ENCODE assay signal across 1 cellular context in the genomic region with DNA sequence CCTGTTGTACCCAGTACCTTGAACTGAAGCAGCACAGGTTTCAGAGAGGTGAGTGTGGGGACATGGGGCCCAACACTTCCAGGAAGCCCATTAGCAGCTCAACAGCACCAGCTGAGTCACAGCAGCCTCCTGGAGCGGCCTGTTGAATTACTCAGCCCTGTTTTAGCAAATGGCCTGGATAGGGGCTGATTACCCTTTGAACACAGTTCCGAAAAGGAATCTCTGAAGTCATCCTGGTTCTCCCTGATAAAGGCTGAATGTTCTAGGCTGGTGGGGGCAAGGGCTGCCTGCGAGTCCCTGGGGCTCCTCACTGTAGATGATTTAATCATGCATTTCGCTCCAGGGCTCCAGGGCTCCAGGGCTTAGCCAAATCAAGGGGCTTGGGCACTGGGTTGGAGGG.
TF ChIP-seq lines count a peak whose summit lies in the region.

No MANE protein-coding gene starts in this region.

TF ChIP-seq in K562, 482 proteins besides CTCF, POLR2A, EP300 and RAD21 (continued from another document and continues in another):
- no peak for TF ChIP-seq SRSF7 (optimal IDR thresholded peaks at IDR 0.05; ENCODE audit: low read depth, low read length)
- TF ChIP-seq, protein P1, sequence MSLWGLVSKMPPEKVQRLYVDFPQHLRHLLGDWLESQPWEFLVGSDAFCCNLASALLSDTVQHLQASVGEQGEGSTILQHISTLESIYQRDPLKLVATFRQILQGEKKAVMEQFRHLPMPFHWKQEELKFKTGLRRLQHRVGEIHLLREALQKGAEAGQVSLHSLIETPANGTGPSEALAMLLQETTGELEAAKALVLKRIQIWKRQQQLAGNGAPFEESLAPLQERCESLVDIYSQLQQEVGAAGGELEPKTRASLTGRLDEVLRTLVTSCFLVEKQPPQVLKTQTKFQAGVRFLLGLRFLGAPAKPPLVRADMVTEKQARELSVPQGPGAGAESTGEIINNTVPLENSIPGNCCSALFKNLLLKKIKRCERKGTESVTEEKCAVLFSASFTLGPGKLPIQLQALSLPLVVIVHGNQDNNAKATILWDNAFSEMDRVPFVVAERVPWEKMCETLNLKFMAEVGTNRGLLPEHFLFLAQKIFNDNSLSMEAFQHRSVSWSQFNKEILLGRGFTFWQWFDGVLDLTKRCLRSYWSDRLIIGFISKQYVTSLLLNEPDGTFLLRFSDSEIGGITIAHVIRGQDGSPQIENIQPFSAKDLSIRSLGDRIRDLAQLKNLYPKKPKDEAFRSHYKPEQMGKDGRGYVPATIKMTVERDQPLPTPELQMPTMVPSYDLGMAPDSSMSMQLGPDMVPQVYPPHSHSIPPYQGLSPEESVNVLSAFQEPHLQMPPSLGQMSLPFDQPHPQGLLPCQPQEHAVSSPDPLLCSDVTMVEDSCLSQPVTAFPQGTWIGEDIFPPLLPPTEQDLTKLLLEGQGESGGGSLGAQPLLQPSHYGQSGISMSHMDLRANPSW (CRISPR knock-in tag; IDR thresholded peaks at IDR 0.05) = no peak
- no peak for TF ChIP-seq PTTG1 (tag; IDR thresholded peaks at IDR 0.05; ENCODE audit: low read depth)
- TF ChIP-seq MIER1 (IDR thresholded peaks at IDR 0.05; ENCODE audit: low read depth) = no peak
- TF ChIP-seq HMGN3 (IDR thresholded peaks at IDR 0.05; ENCODE audit: borderline replicate concordance, extremely low read depth, insufficient read length, low read depth, low read length) = no peak
- no peak for TF ChIP-seq HEY1 (CRISPR knock-in tag; IDR thresholded peaks at IDR 0.05; ENCODE audit: borderline replicate concordance)
- TF ChIP-seq, protein P2, sequence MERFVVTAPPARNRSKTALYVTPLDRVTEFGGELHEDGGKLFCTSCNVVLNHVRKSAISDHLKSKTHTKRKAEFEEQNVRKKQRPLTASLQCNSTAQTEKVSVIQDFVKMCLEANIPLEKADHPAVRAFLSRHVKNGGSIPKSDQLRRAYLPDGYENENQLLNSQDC (CRISPR knock-in tag; IDR thresholded peaks at IDR 0.05) = no peak
- no peak for TF ChIP-seq RBM22 (IDR thresholded peaks at IDR 0.05; ENCODE audit: low read depth, low read length, poor library complexity, severe bottlenecking)
- TF ChIP-seq NFATC3 (IDR thresholded peaks at IDR 0.05) = no peak
- peak; percentile 37; the same call in 1 of the 2 replicates for TF ChIP-seq MAFF (IDR thresholded peaks at IDR 0.05; ENCODE audit: low read length)
- no peak for TF ChIP-seq ILF3 (IDR thresholded peaks at IDR 0.05; ENCODE audit: borderline replicate concordance)
- no peak for TF ChIP-seq SP1 (CRISPR knock-in tag; IDR thresholded peaks at IDR 0.05)
- TF ChIP-seq CC2D1A (IDR thresholded peaks at IDR 0.05) = peak; percentile 56; the same call in 1 of the 2 replicates
- TF ChIP-seq, protein P3, sequence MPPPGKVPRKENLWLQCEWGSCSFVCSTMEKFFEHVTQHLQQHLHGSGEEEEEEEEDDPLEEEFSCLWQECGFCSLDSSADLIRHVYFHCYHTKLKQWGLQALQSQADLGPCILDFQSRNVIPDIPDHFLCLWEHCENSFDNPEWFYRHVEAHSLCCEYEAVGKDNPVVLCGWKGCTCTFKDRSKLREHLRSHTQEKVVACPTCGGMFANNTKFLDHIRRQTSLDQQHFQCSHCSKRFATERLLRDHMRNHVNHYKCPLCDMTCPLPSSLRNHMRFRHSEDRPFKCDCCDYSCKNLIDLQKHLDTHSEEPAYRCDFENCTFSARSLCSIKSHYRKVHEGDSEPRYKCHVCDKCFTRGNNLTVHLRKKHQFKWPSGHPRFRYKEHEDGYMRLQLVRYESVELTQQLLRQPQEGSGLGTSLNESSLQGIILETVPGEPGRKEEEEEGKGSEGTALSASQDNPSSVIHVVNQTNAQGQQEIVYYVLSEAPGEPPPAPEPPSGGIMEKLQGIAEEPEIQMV (tag; conservative IDR thresholded peaks at IDR 0.05; ENCODE audit: low read depth) = no peak
- no peak for TF ChIP-seq FOXJ3 (CRISPR knock-in tag; IDR thresholded peaks at IDR 0.05)
- TF ChIP-seq DPF2 (IDR thresholded peaks at IDR 0.05) = peak; percentile 92
- no peak for TF ChIP-seq ZNF445 (CRISPR knock-in tag; IDR thresholded peaks at IDR 0.05; ENCODE audit: low read depth)
- 0 out of 2 replicates have a peak, but pooled peaks have one; percentile 46 for TF ChIP-seq ZNF584 (CRISPR knock-in tag; IDR thresholded peaks at IDR 0.05; ENCODE audit: low read depth)
- TF ChIP-seq, protein P4, sequence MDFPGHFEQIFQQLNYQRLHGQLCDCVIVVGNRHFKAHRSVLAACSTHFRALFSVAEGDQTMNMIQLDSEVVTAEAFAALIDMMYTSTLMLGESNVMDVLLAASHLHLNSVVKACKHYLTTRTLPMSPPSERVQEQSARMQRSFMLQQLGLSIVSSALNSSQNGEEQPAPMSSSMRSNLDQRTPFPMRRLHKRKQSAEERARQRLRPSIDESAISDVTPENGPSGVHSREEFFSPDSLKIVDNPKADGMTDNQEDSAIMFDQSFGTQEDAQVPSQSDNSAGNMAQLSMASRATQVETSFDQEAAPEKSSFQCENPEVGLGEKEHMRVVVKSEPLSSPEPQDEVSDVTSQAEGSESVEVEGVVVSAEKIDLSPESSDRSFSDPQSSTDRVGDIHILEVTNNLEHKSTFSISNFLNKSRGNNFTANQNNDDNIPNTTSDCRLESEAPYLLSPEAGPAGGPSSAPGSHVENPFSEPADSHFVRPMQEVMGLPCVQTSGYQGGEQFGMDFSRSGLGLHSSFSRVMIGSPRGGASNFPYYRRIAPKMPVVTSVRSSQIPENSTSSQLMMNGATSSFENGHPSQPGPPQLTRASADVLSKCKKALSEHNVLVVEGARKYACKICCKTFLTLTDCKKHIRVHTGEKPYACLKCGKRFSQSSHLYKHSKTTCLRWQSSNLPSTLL (IDR thresholded peaks at IDR 0.05) = no peak
- no peak for TF ChIP-seq SUPT5H (IDR thresholded peaks at IDR 0.05)
- TF ChIP-seq WHSC1 (IDR thresholded peaks at IDR 0.05; ENCODE audit: low read length) = no peak
- TF ChIP-seq C11orf30 (IDR thresholded peaks at IDR 0.05; ENCODE audit: low read depth) = peak; percentile 64
- no peak for TF ChIP-seq HOXB6 (CRISPR knock-in tag; IDR thresholded peaks at IDR 0.05; ENCODE audit: borderline replicate concordance)
- TF ChIP-seq RNF2 (IDR thresholded peaks at IDR 0.05) = peak; percentile 34; the same call in 1 of the 2 replicates
- TF ChIP-seq HDAC2 (IDR thresholded peaks at IDR 0.05) = peak; percentile 78; the same call in 1 of the 2 replicates
- peak; percentile 81; the same call in 1 of the 2 replicates for TF ChIP-seq JUN (IDR thresholded peaks at IDR 0.05; ENCODE audit: borderline replicate concordance, low read depth, low read length)
- TF ChIP-seq JUN (CRISPR knock-in tag; IDR thresholded peaks at IDR 0.05; ENCODE audit: borderline replicate concordance) = no peak
- no peak for TF ChIP-seq KHSRP (IDR thresholded peaks at IDR 0.05)
- TF ChIP-seq, protein P5, sequence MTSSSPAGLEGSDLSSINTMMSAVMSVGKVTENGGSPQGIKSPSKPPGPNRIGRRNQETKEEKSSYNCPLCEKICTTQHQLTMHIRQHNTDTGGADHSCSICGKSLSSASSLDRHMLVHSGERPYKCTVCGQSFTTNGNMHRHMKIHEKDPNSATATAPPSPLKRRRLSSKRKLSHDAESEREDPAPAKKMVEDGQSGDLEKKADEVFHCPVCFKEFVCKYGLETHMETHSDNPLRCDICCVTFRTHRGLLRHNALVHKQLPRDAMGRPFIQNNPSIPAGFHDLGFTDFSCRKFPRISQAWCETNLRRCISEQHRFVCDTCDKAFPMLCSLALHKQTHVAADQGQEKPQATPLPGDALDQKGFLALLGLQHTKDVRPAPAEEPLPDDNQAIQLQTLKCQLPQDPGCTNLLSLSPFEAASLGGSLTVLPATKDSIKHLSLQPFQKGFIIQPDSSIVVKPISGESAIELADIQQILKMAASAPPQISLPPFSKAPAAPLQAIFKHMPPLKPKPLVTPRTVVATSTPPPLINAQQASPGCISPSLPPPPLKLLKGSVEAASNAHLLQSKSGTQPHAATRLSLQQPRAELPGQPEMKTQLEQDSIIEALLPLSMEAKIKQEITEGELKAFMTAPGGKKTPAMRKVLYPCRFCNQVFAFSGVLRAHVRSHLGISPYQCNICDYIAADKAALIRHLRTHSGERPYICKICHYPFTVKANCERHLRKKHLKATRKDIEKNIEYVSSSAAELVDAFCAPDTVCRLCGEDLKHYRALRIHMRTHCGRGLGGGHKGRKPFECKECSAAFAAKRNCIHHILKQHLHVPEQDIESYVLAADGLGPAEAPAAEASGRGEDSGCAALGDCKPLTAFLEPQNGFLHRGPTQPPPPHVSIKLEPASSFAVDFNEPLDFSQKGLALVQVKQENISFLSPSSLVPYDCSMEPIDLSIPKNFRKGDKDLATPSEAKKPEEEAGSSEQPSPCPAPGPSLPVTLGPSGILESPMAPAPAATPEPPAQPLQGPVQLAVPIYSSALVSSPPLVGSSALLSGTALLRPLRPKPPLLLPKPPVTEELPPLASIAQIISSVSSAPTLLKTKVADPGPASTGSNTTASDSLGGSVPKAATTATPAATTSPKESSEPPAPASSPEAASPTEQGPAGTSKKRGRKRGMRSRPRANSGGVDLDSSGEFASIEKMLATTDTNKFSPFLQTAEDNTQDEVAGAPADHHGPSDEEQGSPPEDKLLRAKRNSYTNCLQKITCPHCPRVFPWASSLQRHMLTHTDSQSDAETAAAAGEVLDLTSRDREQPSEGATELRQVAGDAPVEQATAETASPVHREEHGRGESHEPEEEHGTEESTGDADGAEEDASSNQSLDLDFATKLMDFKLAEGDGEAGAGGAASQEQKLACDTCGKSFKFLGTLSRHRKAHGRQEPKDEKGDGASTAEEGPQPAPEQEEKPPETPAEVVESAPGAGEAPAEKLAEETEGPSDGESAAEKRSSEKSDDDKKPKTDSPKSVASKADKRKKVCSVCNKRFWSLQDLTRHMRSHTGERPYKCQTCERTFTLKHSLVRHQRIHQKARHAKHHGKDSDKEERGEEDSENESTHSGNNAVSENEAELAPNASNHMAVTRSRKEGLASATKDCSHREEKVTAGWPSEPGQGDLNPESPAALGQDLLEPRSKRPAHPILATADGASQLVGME (CRISPR knock-in tag; IDR thresholded peaks at IDR 0.05) = no peak
- peak; percentile 37; the same call in 1 of the 2 replicates for TF ChIP-seq BHLHE40 (IDR thresholded peaks at IDR 0.05; ENCODE audit: low read length)
- TF ChIP-seq, protein P6, sequence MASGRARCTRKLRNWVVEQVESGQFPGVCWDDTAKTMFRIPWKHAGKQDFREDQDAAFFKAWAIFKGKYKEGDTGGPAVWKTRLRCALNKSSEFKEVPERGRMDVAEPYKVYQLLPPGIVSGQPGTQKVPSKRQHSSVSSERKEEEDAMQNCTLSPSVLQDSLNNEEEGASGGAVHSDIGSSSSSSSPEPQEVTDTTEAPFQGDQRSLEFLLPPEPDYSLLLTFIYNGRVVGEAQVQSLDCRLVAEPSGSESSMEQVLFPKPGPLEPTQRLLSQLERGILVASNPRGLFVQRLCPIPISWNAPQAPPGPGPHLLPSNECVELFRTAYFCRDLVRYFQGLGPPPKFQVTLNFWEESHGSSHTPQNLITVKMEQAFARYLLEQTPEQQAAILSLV (tag; IDR thresholded peaks at IDR 0.05) = no peak
- TF ChIP-seq SAFB (IDR thresholded peaks at IDR 0.05; ENCODE audit: borderline replicate concordance, low read depth, low read length) = no peak
- TF ChIP-seq TARDBP (IDR thresholded peaks at IDR 0.05) = no peak
- TF ChIP-seq, protein P7, sequence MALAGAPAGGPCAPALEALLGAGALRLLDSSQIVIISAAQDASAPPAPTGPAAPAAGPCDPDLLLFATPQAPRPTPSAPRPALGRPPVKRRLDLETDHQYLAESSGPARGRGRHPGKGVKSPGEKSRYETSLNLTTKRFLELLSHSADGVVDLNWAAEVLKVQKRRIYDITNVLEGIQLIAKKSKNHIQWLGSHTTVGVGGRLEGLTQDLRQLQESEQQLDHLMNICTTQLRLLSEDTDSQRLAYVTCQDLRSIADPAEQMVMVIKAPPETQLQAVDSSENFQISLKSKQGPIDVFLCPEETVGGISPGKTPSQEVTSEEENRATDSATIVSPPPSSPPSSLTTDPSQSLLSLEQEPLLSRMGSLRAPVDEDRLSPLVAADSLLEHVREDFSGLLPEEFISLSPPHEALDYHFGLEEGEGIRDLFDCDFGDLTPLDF (CRISPR knock-in tag; IDR thresholded peaks at IDR 0.05) = no peak
- peak; percentile 78; the same call in 1 of the 2 replicates for TF ChIP-seq SMARCC2 (IDR thresholded peaks at IDR 0.05; ENCODE audit: low read depth)
- TF ChIP-seq RBM15 (IDR thresholded peaks at IDR 0.05; ENCODE audit: insufficient read depth, low read length) = no peak
- TF ChIP-seq PTBP1 (IDR thresholded peaks at IDR 0.05; ENCODE audit: low read depth, low read length) = no peak
- TF ChIP-seq, protein P8, sequence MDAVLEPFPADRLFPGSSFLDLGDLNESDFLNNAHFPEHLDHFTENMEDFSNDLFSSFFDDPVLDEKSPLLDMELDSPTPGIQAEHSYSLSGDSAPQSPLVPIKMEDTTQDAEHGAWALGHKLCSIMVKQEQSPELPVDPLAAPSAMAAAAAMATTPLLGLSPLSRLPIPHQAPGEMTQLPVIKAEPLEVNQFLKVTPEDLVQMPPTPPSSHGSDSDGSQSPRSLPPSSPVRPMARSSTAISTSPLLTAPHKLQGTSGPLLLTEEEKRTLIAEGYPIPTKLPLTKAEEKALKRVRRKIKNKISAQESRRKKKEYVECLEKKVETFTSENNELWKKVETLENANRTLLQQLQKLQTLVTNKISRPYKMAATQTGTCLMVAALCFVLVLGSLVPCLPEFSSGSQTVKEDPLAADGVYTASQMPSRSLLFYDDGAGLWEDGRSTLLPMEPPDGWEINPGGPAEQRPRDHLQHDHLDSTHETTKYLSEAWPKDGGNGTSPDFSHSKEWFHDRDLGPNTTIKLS (IDR thresholded peaks at IDR 0.05; ENCODE audit: borderline replicate concordance, low read depth) = peak; percentile 74; the same call in 1 of the 2 replicates
- TF ChIP-seq, protein P9, sequence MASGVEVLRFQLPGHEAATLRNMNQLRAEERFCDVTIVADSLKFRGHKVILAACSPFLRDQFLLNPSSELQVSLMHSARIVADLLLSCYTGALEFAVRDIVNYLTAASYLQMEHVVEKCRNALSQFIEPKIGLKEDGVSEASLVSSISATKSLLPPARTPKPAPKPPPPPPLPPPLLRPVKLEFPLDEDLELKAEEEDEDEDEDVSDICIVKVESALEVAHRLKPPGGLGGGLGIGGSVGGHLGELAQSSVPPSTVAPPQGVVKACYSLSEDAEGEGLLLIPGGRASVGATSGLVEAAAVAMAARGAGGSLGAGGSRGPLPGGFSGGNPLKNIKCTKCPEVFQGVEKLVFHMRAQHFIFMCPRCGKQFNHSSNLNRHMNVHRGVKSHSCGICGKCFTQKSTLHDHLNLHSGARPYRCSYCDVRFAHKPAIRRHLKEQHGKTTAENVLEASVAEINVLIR (CRISPR knock-in tag; IDR thresholded peaks at IDR 0.05) = no peak
- TF ChIP-seq ZNF197 (CRISPR knock-in tag; IDR thresholded peaks at IDR 0.05; ENCODE audit: low read depth) = no peak
- TF ChIP-seq ZNF785 (CRISPR knock-in tag; IDR thresholded peaks at IDR 0.05) = no peak
- TF ChIP-seq ARHGAP35 (IDR thresholded peaks at IDR 0.05; ENCODE audit: partially characterized antibody) = no peak
- TF ChIP-seq ZNF165 (CRISPR knock-in tag; IDR thresholded peaks at IDR 0.05; ENCODE audit: borderline replicate concordance) = no peak
- TF ChIP-seq PYGO2 (tag; IDR thresholded peaks at IDR 0.05) = no peak
- TF ChIP-seq, protein P10, sequence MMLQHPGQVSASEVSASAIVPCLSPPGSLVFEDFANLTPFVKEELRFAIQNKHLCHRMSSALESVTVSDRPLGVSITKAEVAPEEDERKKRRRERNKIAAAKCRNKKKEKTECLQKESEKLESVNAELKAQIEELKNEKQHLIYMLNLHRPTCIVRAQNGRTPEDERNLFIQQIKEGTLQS (IDR thresholded peaks at IDR 0.05) = peak; percentile 84
- TF ChIP-seq, protein P10 (CRISPR knock-in tag; conservative IDR thresholded peaks at IDR 0.05) = no peak
- peak in 1 of 2 experiments; percentile 74; a peak in 2 of 4 replicates for TF ChIP-seq HDAC1 (IDR thresholded peaks at IDR 0.05)
- no peak for TF ChIP-seq RFX7 (CRISPR knock-in tag; IDR thresholded peaks at IDR 0.05)
- TF ChIP-seq ZNF140 (CRISPR knock-in tag; IDR thresholded peaks at IDR 0.05) = no peak
